ENCODE assay signal across 11 cellular contexts in genomic region chr17:77120866-77121265, GRCh38. TPM values are rescaled to one million over a fixed set of nuclear protein-coding genes. Genes with fewer than 3 reads are reported as not detected.
DNase-seq lines count a peak whose midpoint lies in the region; ATAC-seq and TF ChIP-seq lines count a peak whose summit lies in the region.
"Had no signal": no experiment of that assay in that cellular context is flagged by ENCODE, and none has a peak within 500 bp of the region (broad histone marks: within the 10 kb centered on the region; RNA-seq: fewer than 3 reads in every experiment).

No MANE protein-coding gene starts in this region.

- no peaks in the 10 kb centered on the region for H3K9me2 ChIP-seq in SK-N-SH

- no peak for TF ChIP-seq POLR2A in upper lobe of left lung (IDR thresholded peaks at IDR 0.05)

- POLR2A ChIA-PET in SK-N-SH (lab: Yijun Ruan, JAX): no interaction called here

- no peaks in the 10 kb centered on the region for H3K36me3 ChIP-seq in SK-N-SH (replicated peaks in 1 of 2; ENCODE audit: control insufficient read depth in 1 of 2, insufficient read depth in 2 of 2, low read length in 1 of 2)
- no peaks in the 10 kb centered on the region for H3K36me3 ChIP-seq in mucosa of rectum (ENCODE audit: control insufficient read depth in 2 of 2, insufficient read depth in 2 of 2, low read length in 2 of 2)
- no peaks in the 10 kb centered on the region for H3K36me3 ChIP-seq in upper lobe of left lung

- 0 out of 2 replicates have a peak overlapping the region, but pooled peaks have one; percentile 50 for H2AFZ ChIP-seq in SK-N-SH (ENCODE audit: low read depth)

- H3K4me3 ChIP-seq in SK-N-SH (ENCODE audit: low read depth in 2 of 2, low read length in 1 of 2) (no peak overlapping the region), mucosa of rectum (ENCODE audit: low read length in 2 of 2) (no peak overlapping the region), upper lobe of left lung (no peak overlapping the region)

- H3K27ac ChIP-seq in SK-N-SH (ENCODE audit: low read depth in 2 of 2, low read length in 1 of 2): peak overlapping the region in 1 of 2 experiments; percentile 93; a peak in 2 of 4 replicates
- peak overlapping the region; percentile 27 to 38 for H3K27ac ChIP-seq in mucosa of rectum (ENCODE audit: low read depth in 2 of 2, low read length in 2 of 2)
- H3K27ac ChIP-seq in upper lobe of left lung: peak overlapping the region; percentile 30 to 92 (median 88)

- DNase-seq in SK-N-SH (no peak), dermis blood vessel endothelial cell (peak; percentile 60), upper lobe of left lung (no peak), RPMI8226 (no peak), GM13976 (ENCODE audit: low spot score) (no peak), mesenteric fat pad (ENCODE audit: low spot score) (no peak)
- DNase-seq: 8988T; activated CD8-positive, alpha-beta memory T cell treated with anti-CD3 and anti-CD28 coated beads, Interleukin-2, amount 50 U/mL, for 48 hours; left colon had no signal

- TF ChIP-seq EP300 in SK-N-SH (IDR thresholded peaks at IDR 0.05; ENCODE audit: borderline replicate concordance in 1 of 2, low read depth in 1 of 2, low read length in 1 of 2) (no peak), upper lobe of left lung (IDR thresholded peaks at IDR 0.05) (no peak)

- H3K4me1 ChIP-seq in SK-N-SH (ENCODE audit: control insufficient read depth in 1 of 2, insufficient read depth in 2 of 2, low read depth in 1 of 2, low read length in 1 of 2) (peaks cover 0 to 36% of the 10 kb centered on the region in 2 experiments; a peak in 3 of 4 replicates), mucosa of rectum (ENCODE audit: control insufficient read depth in 2 of 2, insufficient read depth in 2 of 2, low read length in 2 of 2) (peaks cover 0 to 10% of the 10 kb centered on the region in 2 donors), upper lobe of left lung (peaks cover 56 to 78% (median 67%) of the 10 kb centered on the region in 4 donors)

- no peaks in the 10 kb centered on the region for H4K20me1 ChIP-seq in SK-N-SH (ENCODE audit: insufficient read depth)

- CTCF ChIA-PET in SK-N-SH (lab: Yijun Ruan, JAX): interaction anchor here (0.6 to 1.9 kb wide), 3 partner anchors 11 to 34 kb away, joined by 3 to 7 read pairs (median 5); no protein-coding TSS in a partner anchor

- H3K4me2 ChIP-seq in SK-N-SH: no peak overlapping the region

- H3K27me3 ChIP-seq in SK-N-SH (ENCODE audit: insufficient read depth) (no peaks in the 10 kb centered on the region), mucosa of rectum (ENCODE audit: control insufficient read depth in 2 of 2, insufficient read depth in 2 of 2, low read length in 2 of 2) (no peaks in the 10 kb centered on the region), upper lobe of left lung (no peaks in the 10 kb centered on the region)

- WGBS in SK-N-SH (ENCODE audit: low lambda C conversion rate): 85% methylated on average over 6 of the region's 7 CpGs
- 60 to 62% methylated on average over 6 to 7 of the region's 7 CpGs for WGBS in upper lobe of left lung, 2 donors

- H3K79me2 ChIP-seq in SK-N-SH (ENCODE audit: insufficient read depth): no peaks in the 10 kb centered on the region

- in situ Hi-C loops in GM13976 (cut with MboI; ENCODE audit: low sequenced_read_pairs, unreplicated experiment): no loop called here

- ATAC-seq in SK-N-SH treated with all-trans-retinoic acid at 6 μM for 48 hours (no peak), upper lobe of left lung (ENCODE audit: low FRiP score in 2 of 2) (no peak)
- ATAC-seq: left colon had no signal

- peaks cover 43% of the 10 kb centered on the region for H3F3A ChIP-seq in SK-N-SH (replicated peaks; ENCODE audit: insufficient read depth)

- H3K9me3 ChIP-seq in SK-N-SH (no peaks in the 10 kb centered on the region), mucosa of rectum (ENCODE audit: control insufficient read depth in 2 of 2, low read length in 2 of 2) (no peaks in the 10 kb centered on the region), upper lobe of left lung (no peaks in the 10 kb centered on the region)

- no peak for TF ChIP-seq RAD21 in SK-N-SH (IDR thresholded peaks at IDR 0.05; ENCODE audit: low read length)

- TF ChIP-seq CTCF in SK-N-SH (IDR thresholded peaks at IDR 0.05) (no peak), upper lobe of left lung (IDR thresholded peaks at IDR 0.05) (no peak), GM13976 (IDR thresholded peaks at IDR 0.05; ENCODE audit: borderline replicate concordance, control extremely low read depth, extremely low read depth, insufficient read depth, missing control alignments) (no peak)

- H3K9ac ChIP-seq in SK-N-SH (no peak overlapping the region), mucosa of rectum (ENCODE audit: low read depth in 1 of 2, low read length in 2 of 2) (no peak overlapping the region)

TF ChIP-seq in SK-N-SH, 30 proteins besides CTCF, POLR2A, EP300 and RAD21 (continues in another document):
- no peak for TF ChIP-seq TCF12 (IDR thresholded peaks at IDR 0.05)
- no peak for TF ChIP-seq ZBTB33 (IDR thresholded peaks at IDR 0.05; ENCODE audit: borderline replicate concordance, low read depth)
- no peak for TF ChIP-seq POLR2AphosphoS5 (IDR thresholded peaks at IDR 0.05; ENCODE audit: low read depth, low read length)
- no peak for TF ChIP-seq CHD2 (IDR thresholded peaks at IDR 0.05; ENCODE audit: low read length, partially characterized antibody)
- TF ChIP-seq FOSL2 (IDR thresholded peaks at IDR 0.05; ENCODE audit: borderline replicate concordance, low read depth): no peak
- no peak for TF ChIP-seq MXI1 (IDR thresholded peaks at IDR 0.05; ENCODE audit: low read depth, low read length)
- TF ChIP-seq TAF1 (IDR thresholded peaks at IDR 0.05; ENCODE audit: borderline replicate concordance, low read depth, low read length): no peak
- TF ChIP-seq RFX5 (IDR thresholded peaks at IDR 0.05; ENCODE audit: low read length): no peak
- TF ChIP-seq JUND (IDR thresholded peaks at IDR 0.05): no peak
- TF ChIP-seq FOXJ3 (CRISPR knock-in tag; IDR thresholded peaks at IDR 0.05): no peak

TF ChIP-seq in SK-N-SH treated with all-trans-retinoic acid at 6 μM for 48 hours, 23 proteins besides CTCF, POLR2A, EP300 and RAD21 (continues in another document):
- TF ChIP-seq ZNF565 (CRISPR knock-in tag; conservative IDR thresholded peaks at IDR 0.05; ENCODE audit: low read depth): no peak
- TF ChIP-seq CSDC2 (CRISPR knock-in tag; IDR thresholded peaks at IDR 0.05): no peak
- no peak for TF ChIP-seq CSRNP3 (CRISPR knock-in tag; IDR thresholded peaks at IDR 0.05)
- TF ChIP-seq RARB (CRISPR knock-in tag; IDR thresholded peaks at IDR 0.05): no peak
- no peak for TF ChIP-seq BACH2 (CRISPR knock-in tag; IDR thresholded peaks at IDR 0.05; ENCODE audit: borderline replicate concordance)
- no peak for TF ChIP-seq ZFP3 (CRISPR knock-in tag; IDR thresholded peaks at IDR 0.05)
- TF ChIP-seq PATZ1 (CRISPR knock-in tag; IDR thresholded peaks at IDR 0.05; ENCODE audit: borderline replicate concordance): no peak
- no peak for TF ChIP-seq TCF4 (CRISPR knock-in tag; IDR thresholded peaks at IDR 0.05; ENCODE audit: borderline replicate concordance)

RNA-seq across cellular contexts. Expression of gene SEC14L1, which starts 19.9 kb away (rescaled TPM):
- 45.1 and 62.4 TPM in 2 replicates for polyA plus RNA-seq in SK-N-SH (2012; rRNA removed)
- 54.4 and 58.5 TPM in 2 replicates for polyA plus RNA-seq in SK-N-SH (2012; cell fraction: cytosol; rRNA removed)
- 48.9 and 66.1 TPM in 2 replicates for polyA plus RNA-seq in SK-N-SH (2012; cell fraction: nucleus; rRNA removed)
- 322 and 488 TPM in 2 replicates for total RNA-seq in dermis blood vessel endothelial cell
- 100 to 1,000 TPM; 100 to 291 (median 145) TPM for total RNA-seq in upper lobe of left lung
- 192 TPM for total RNA-seq in mesenteric fat pad
